Comparison of ENCODE assay signal across 11 cellular contexts in genomic region chr22:19852177-19852781, GRCh38. TPM values are rescaled to one million over a fixed set of nuclear protein-coding genes. Genes with fewer than 3 reads are reported as not detected.
DNase-seq lines count a peak whose midpoint lies in the region; FAIRE-seq and TF ChIP-seq lines count a peak whose summit lies in the region.
"Had no signal": no experiment of that assay in that cellular context is flagged by ENCODE, and none has a peak within 500 bp of the region (broad histone marks: within the 10 kb centered on the region; RNA-seq: fewer than 3 reads in every experiment).

No MANE protein-coding gene starts in this region.

- no peak overlapping the region for H2AFZ ChIP-seq in H1 (ENCODE audit: low read length)
- no peak overlapping the region for H2AFZ ChIP-seq in neuron (ENCODE audit: low read depth, low read length)

- TF ChIP-seq CTCF in H1 (IDR thresholded peaks at IDR 0.05; ENCODE audit: control extremely low read depth in 1 of 3, insufficient read depth in 1 of 3, low read depth in 1 of 3, low read length in 3 of 3) (no peak), transverse colon (IDR thresholded peaks at IDR 0.05) (no peak)

- H3K23ac ChIP-seq in H1 (ENCODE audit: insufficient read length), result no peak overlapping the region

- no peak overlapping the region for H2BK120ac ChIP-seq in H1 (replicated peaks; ENCODE audit: low read depth, low read length)

- peaks cover 16% of the 10 kb centered on the region; the same call in 1 of the 2 replicates for H3K23me2 ChIP-seq in H1 (ENCODE audit: low read depth, low read length)

- H4K5ac ChIP-seq in H1 (ENCODE audit: insufficient read length, low read depth, low read length), result no peak overlapping the region

- H2BK15ac ChIP-seq in H1 (ENCODE audit: low read length), result 0 out of 2 replicates have a peak overlapping the region, but pooled peaks have one; percentile 16

- H3K27ac ChIP-seq in H1 (ENCODE audit: low read depth, low read length) (no peak overlapping the region), transverse colon (no peak overlapping the region)

- no peak overlapping the region for H2BK20ac ChIP-seq in H1 (ENCODE audit: low read length)

- H3K4me2 ChIP-seq in H1 (ENCODE audit: insufficient read depth in 1 of 2, low read depth in 2 of 2, low read length in 2 of 2), result peak overlapping the region in 1 of 2 experiments; percentile 88; a peak in 1 of 4 replicates

- WGBS in H1 (ENCODE audit: extremely low coverage in 1 of 2, insufficient coverage in 1 of 2, insufficient read length in 1 of 2, insufficient replicate concordance in 2 of 2, low coverage in 1 of 2, low lambda C conversion rate in 2 of 2, missing lambda C conversion rate in 1 of 2), 2 experiments, result 92% methylated on average over 12 of the region's 12 CpGs; no CpG with 5 or more reads in 1 of the 2 experiments
- 92 to 93% methylated on average over 9 to 12 of the region's 12 CpGs for WGBS in transverse colon (ENCODE audit: low coverage in 1 of 2), 2 donors

- no peak overlapping the region for H3K4ac ChIP-seq in H1 (replicated peaks; ENCODE audit: insufficient read length, low read depth, low read length)

- intact Hi-C loops in transverse colon (cut with DNase I; ENCODE audit: low total_unique reads), result loop anchor here (10.0 kb wide), 1 partner anchor 363 kb away; no protein-coding TSS in a partner anchor

- TF ChIP-seq POLR2A in H1 (IDR thresholded peaks at IDR 0.05; ENCODE audit: control extremely low read depth in 1 of 2, low read depth in 2 of 2, low read length in 2 of 2) (no peak), transverse colon (IDR thresholded peaks at IDR 0.05) (no peak)

- no peak overlapping the region for H2AK5ac ChIP-seq in H1 (ENCODE audit: low read depth, low read length)

- H3K56ac ChIP-seq in H1 (replicated peaks; ENCODE audit: insufficient read length, low read depth, low read length), result no peak overlapping the region

- no peak overlapping the region for H3K9ac ChIP-seq in H1 (replicated peaks in 1 of 4; ENCODE audit: extremely low read depth in 1 of 4, low read depth in 3 of 4, low read length in 3 of 4)

- H4K91ac ChIP-seq in H1 (replicated peaks; ENCODE audit: insufficient read length, low read length), result no peak overlapping the region

- CTCF ChIA-PET in H1 (lab: Charles Lee; ENCODE audit: partially characterized antibody), result interaction anchor here (0.7 to 1.7 kb wide), 5 partner anchors 19 to 96 kb away, joined by 3 to 7 read pairs (median 3); no protein-coding TSS in a partner anchor

- no peak overlapping the region for H3K4me3 ChIP-seq in H1 (ENCODE audit: extremely low read depth in 1 of 4, insufficient read depth in 2 of 4, low read depth in 3 of 4, low read length in 4 of 4)
- peak overlapping the region; percentile 90 for H3K4me3 ChIP-seq in neuron (ENCODE audit: low read length)
- H3K4me3 ChIP-seq in transverse colon, result no peak overlapping the region

- peaks cover 0 to 26% of the 10 kb centered on the region in 2 experiments; a peak in 3 of 4 replicates for H3K79me2 ChIP-seq in H1 (ENCODE audit: control insufficient read depth in 1 of 2, insufficient read depth in 2 of 2, low read length in 2 of 2)

- peaks cover 0 to 24% (median 12%) of the 10 kb centered on the region in 4 experiments; a peak in 6 of 7 replicates for H3K4me1 ChIP-seq in H1 (replicated peaks in 1 of 4; ENCODE audit: control insufficient read depth in 3 of 4, insufficient read depth in 4 of 4, low read length in 3 of 4)
- peaks cover 27% of the 10 kb centered on the region for H3K4me1 ChIP-seq in neuron (ENCODE audit: insufficient read depth, low read length)
- peaks cover 16 to 25% (median 22%) of the 10 kb centered on the region in 4 donors for H3K4me1 ChIP-seq in transverse colon

- peaks cover 10 to 44% of the 10 kb centered on the region in 2 experiments for H4K20me1 ChIP-seq in H1 (replicated peaks in 1 of 2; ENCODE audit: control insufficient read depth in 1 of 2, insufficient read depth in 2 of 2, low read length in 2 of 2)

- in situ Hi-C loops in transverse colon (cut with MboI; ENCODE audit: low pct_ligation_motif_present in 1 of 4, low pct_unique_long_range_greater_than_20kb in 1 of 4, low sequenced_read_pairs in 3 of 4), result no loop called here

- TF ChIP-seq EP300 in H1 (IDR thresholded peaks at IDR 0.05; ENCODE audit: borderline replicate concordance in 1 of 2, low read depth in 2 of 2, low read length in 2 of 2) (no peak), transverse colon (IDR thresholded peaks at IDR 0.05; ENCODE audit: low read depth) (no peak)

- no peak for TF ChIP-seq RAD21 in H1 (IDR thresholded peaks at IDR 0.05 in 1 of 2, conservative IDR thresholded peaks at IDR 0.05 in 1 of 2; ENCODE audit: low read depth in 2 of 2, low read length in 2 of 2)

- H2BK5ac ChIP-seq in H1 (ENCODE audit: low read depth, low read length), result no peak overlapping the region

- DNase-seq in Daoy (ENCODE audit: low read depth), result peak; percentile 2
- DNase-seq in NCI-H524 (lab: John Stamatoyannopoulos, UW), result peak; percentile 64 to 89
- no peak for DNase-seq in H1 (ENCODE audit: low read depth in 1 of 2, low spot score in 2 of 2)
- DNase-seq in stimulated activated CD4-positive, alpha-beta T cell treated with anti-CD3 and anti-CD28 coated beads, Interleukin-4, amount 100 ng/mL, for 1 hour, result no peak
- DNase-seq in transverse colon, result no peak
- no peak for DNase-seq in medulla oblongata (ENCODE audit: extremely low spot score)
- no peak for DNase-seq in activated gamma-delta T cell (lab: John Stamatoyannopoulos, UW)
- DNase-seq: central memory CD4-positive, alpha-beta T cell; NCI-H526; stimulated activated naive CD4-positive, alpha-beta T cell had no signal

- no peaks in the 10 kb centered on the region for H3K9me3 ChIP-seq in H1 (ENCODE audit: insufficient read depth in 2 of 2, low read depth in 1 of 2, low read length in 1 of 2)
- peaks cover 4% of the 10 kb centered on the region for H3K9me3 ChIP-seq in neuron (ENCODE audit: low read length)
- H3K9me3 ChIP-seq in transverse colon, result no peaks in the 10 kb centered on the region

- POLR2A ChIA-PET in H1 (lab: Charles Lee; ENCODE audit: partially characterized antibody), result interaction anchor here (1.9 to 2.1 kb wide), 2 partner anchors 10 to 20 kb away, joined by 6 to 7 read pairs; no protein-coding TSS in a partner anchor

- no peaks in the 10 kb centered on the region for H3K27me3 ChIP-seq in H1 (replicated peaks in 1 of 4; ENCODE audit: control insufficient read depth in 3 of 4, extremely low read depth in 1 of 4, insufficient read depth in 3 of 4, low read length in 3 of 4)
- no peaks in the 10 kb centered on the region for H3K27me3 ChIP-seq in neuron (ENCODE audit: insufficient read depth, low read length)
- no peaks in the 10 kb centered on the region for H3K27me3 ChIP-seq in transverse colon

- no peak for FAIRE-seq in H1 (lab: Jason Lieb, UNC)

- no peak overlapping the region for H3K18ac ChIP-seq in H1 (ENCODE audit: extremely low read depth, low read length)

- peaks cover 21% of the 10 kb centered on the region for H3K79me1 ChIP-seq in H1 (ENCODE audit: low read depth, low read length)

- H3K14ac ChIP-seq in H1 (ENCODE audit: insufficient read length), result no peak overlapping the region

- no peak overlapping the region for H4K8ac ChIP-seq in H1 (ENCODE audit: extremely low read depth, insufficient read depth, low read length)

- H2BK12ac ChIP-seq in H1 (ENCODE audit: low read depth, low read length), result no peak overlapping the region

- H3K36me3 ChIP-seq in H1 (ENCODE audit: control insufficient read depth in 2 of 4, insufficient read depth in 4 of 4, low read length in 3 of 4) (peaks cover 2 to 16% (median 14%) of the 10 kb centered on the region in 4 experiments; a peak in 6 of 8 replicates), neuron (ENCODE audit: insufficient read depth, low read length) (peaks cover 28% of the 10 kb centered on the region), transverse colon (peaks cover 0 to 4% (median 0%) of the 10 kb centered on the region in 4 donors)

TF ChIP-seq in H1, 55 proteins besides CTCF, POLR2A, EP300 and RAD21 (continues in another document):
- no peak for TF ChIP-seq TEAD4 (IDR thresholded peaks at IDR 0.05; ENCODE audit: low read depth, low read length)
- no peak for TF ChIP-seq HDAC2 (IDR thresholded peaks at IDR 0.05; ENCODE audit: borderline replicate concordance in 1 of 2, low read depth in 2 of 2, low read length in 2 of 2)
- no peak for TF ChIP-seq CHD1 (IDR thresholded peaks at IDR 0.05; ENCODE audit: low read depth, low read length)
- TF ChIP-seq SIX5 (IDR thresholded peaks at IDR 0.05; ENCODE audit: low read depth, low read length), result no peak
- no peak for TF ChIP-seq CBX5 (IDR thresholded peaks at IDR 0.05; ENCODE audit: low read depth, low read length)

RNA-seq across cellular contexts. Expression of gene GNB1L, which starts 2.4 kb away (rescaled TPM):
- total RNA-seq in Daoy (2014; rRNA removed; shearing (Covaris generic)), result 16.1 and 17.0 TPM in 2 replicates
- total RNA-seq in H1 (2021; fragmentation: NEBNext Ultra II Directional; extraction: Animal tissue kit (Norgen Biotek cat#: 25700)), result 14.3 and 15.6 TPM in 2 replicates
- 14.0 and 23.2 TPM in 2 replicates for polyA plus RNA-seq in H1 (2011; rRNA removed)
- polyA plus RNA-seq in H1 (2011; cell fraction: cytosol; rRNA removed), result 17.3 TPM
- polyA plus RNA-seq in H1 (2011; cell fraction: nucleus; rRNA removed), result 21.9 TPM
- 9.1 to 18.9 TPM (median 16.9 TPM) in 4 replicates for polyA plus RNA-seq in H1 (2012, experiment 1 of 2)
- 14.8 TPM for polyA plus RNA-seq in H1 (2012, experiment 2 of 2)
- polyA plus RNA-seq in H1 (2013, experiment 1 of 2), result 5.8 TPM
- polyA plus RNA-seq in H1 (2013, experiment 2 of 2), result 5.3 TPM
- polyA minus RNA-seq in H1 (2011; rRNA and poly(A)+ RNA removed), result 3.8 and 4.5 TPM in 2 replicates
- 6.1 TPM for polyA minus RNA-seq in H1 (2011; cell fraction: cytosol; rRNA and poly(A)+ RNA removed)
- polyA minus RNA-seq in H1 (2011; cell fraction: nucleus; rRNA and poly(A)+ RNA removed), result 5.6 TPM
- 1 to 10 TPM in 3 of 4 donors, under 1 TPM in 1; 0.80 to 4.8 (median 2.8) TPM for total RNA-seq in transverse colon

RNA-seq across cellular contexts. Expression of gene RTL10, which starts 2.4 kb away (rescaled TPM):
- 8.2 and 11.2 TPM in 2 replicates for total RNA-seq in Daoy (2014; rRNA removed; shearing (Covaris generic))
- 16.1 and 18.8 TPM in 2 replicates for total RNA-seq in H1 (2021; fragmentation: NEBNext Ultra II Directional; extraction: Animal tissue kit (Norgen Biotek cat#: 25700))
- polyA plus RNA-seq in H1 (2011; rRNA removed), result 11.5 and 15.5 TPM in 2 replicates
- 9.8 TPM for polyA plus RNA-seq in H1 (2011; cell fraction: cytosol; rRNA removed)
- polyA plus RNA-seq in H1 (2011; cell fraction: nucleus; rRNA removed), result 21.7 TPM
- polyA plus RNA-seq in H1 (2012, experiment 1 of 2), result 9.6 to 13.3 TPM (median 12.3 TPM) in 4 replicates
- polyA plus RNA-seq in H1 (2012, experiment 2 of 2), result 9.3 TPM
- polyA plus RNA-seq in H1 (2013, experiment 1 of 2), result 7.9 TPM
- polyA plus RNA-seq in H1 (2013, experiment 2 of 2), result 7.7 TPM
- 32.1 and 33.6 TPM in 2 replicates for polyA minus RNA-seq in H1 (2011; rRNA and poly(A)+ RNA removed)
- 10.3 TPM for polyA minus RNA-seq in H1 (2011; cell fraction: cytosol; rRNA and poly(A)+ RNA removed)
- polyA minus RNA-seq in H1 (2011; cell fraction: nucleus; rRNA and poly(A)+ RNA removed), result 21.5 TPM
- total RNA-seq in transverse colon, result 10 to 100 TPM in 1 of 4 donors, 1 to 10 TPM in 3; 7.1 to 16.8 (median 7.8) TPM

Comparison
In these comparisons a context has a peak if more than half of its experiments do, and no peak if none do; other contexts are left out.
1. DNase-seq: peak in Daoy (single experiment) and NCI-H524 (2 of 2); none in H1 (0 of 2), stimulated activated CD4-positive, alpha-beta T cell treated with anti-CD3 and anti-CD28 coated beads, Interleukin-4, amount 100 ng/mL, for 1 hour (single experiment), transverse colon (single experiment), medulla oblongata (single experiment) and activated gamma-delta T cell (single experiment).